ENCODE assay signal across 9 cellular contexts in genomic region chr19:2546128-2547032, GRCh38.
DNase-seq lines count a peak whose midpoint lies in the region; ATAC-seq and TF ChIP-seq lines count a peak whose summit lies in the region.
"Had no signal": no experiment of that assay in that cellular context is flagged by ENCODE, and none has a peak within 500 bp of the region (broad histone marks: within the 10 kb centered on the region; RNA-seq: fewer than 3 reads in every experiment).

No MANE protein-coding gene starts in this region.

- DNase-seq in NOMO-1 (lab: John Stamatoyannopoulos, UW; ENCODE audit: unreplicated experiment in 2 of 2) (peak; percentile 86 to 89), dermis microvascular lymphatic vessel endothelial cell (ENCODE audit: low read depth in 2 of 2) (peak; percentile 89 to 92), memory B cell (ENCODE audit: low spot score in 2 of 2) (no peak), testis (peak; percentile 56), T-helper 17 cell (no peak), activated T-cell treated with anti-CD3 and anti-CD28 coated beads for 4 hours (no peak), foreskin fibroblast (no peak)
- DNase-seq: activated CD8-positive, alpha-beta T cell treated with anti-CD3 and anti-CD28 coated beads, Interleukin-2, amount 10 ng/mL, durations not matched to agents 7 days and 5 days had no signal

- H3K27me3 Mint-ChIP-seq in memory B cell (no peaks in the 10 kb centered on the region), T-helper 17 cell (no peaks in the 10 kb centered on the region)

- TF ChIP-seq POLR2A in testis (IDR thresholded peaks at IDR 0.05): no peak

- peak overlapping the region; percentile 32 to 52 for H3K27ac ChIP-seq in testis

- peaks cover 10% of the 10 kb centered on the region for H3K36me3 Mint-ChIP-seq in memory B cell
- no peaks in the 10 kb centered on the region for H3K36me3 Mint-ChIP-seq in T-helper 17 cell (ENCODE audit: low read depth)

- no peaks in the 10 kb centered on the region for H3K27me3 ChIP-seq in testis

- peak overlapping the region; percentile 14 for H3K4me3 Mint-ChIP-seq in memory B cell
- no peak overlapping the region for H3K4me3 Mint-ChIP-seq in T-helper 17 cell
- H3K4me3 Mint-ChIP-seq: activated CD8-positive, alpha-beta T cell treated with anti-CD3 and anti-CD28 coated beads, Interleukin-2, amount 10 ng/mL, durations not matched to agents 7 days and 5 days had no signal

- H3K4me1 ChIP-seq in testis: peaks cover 48% of the 10 kb centered on the region

- ATAC-seq in memory B cell (ENCODE audit: low read depth) (no peak), GM18873 (IDR thresholded peaks at IDR 0.05; ENCODE audit: low FRiP score, unreplicated experiment) (no peak), T-helper 17 cell (no peak)
- ATAC-seq: activated CD8-positive, alpha-beta T cell treated with anti-CD3 and anti-CD28 coated beads, Interleukin-2, amount 10 ng/mL, durations not matched to agents 7 days and 5 days had no signal

- H3K4me3 ChIP-seq in testis: no peak overlapping the region
- H3K4me3 ChIP-seq in foreskin fibroblast (ENCODE audit: low read depth in 1 of 2, low read length in 2 of 2): no peak overlapping the region

- peaks cover 15% of the 10 kb centered on the region for H3K4me1 Mint-ChIP-seq in memory B cell
- peaks cover 12% of the 10 kb centered on the region for H3K4me1 Mint-ChIP-seq in T-helper 17 cell

- H3K27ac Mint-ChIP-seq in memory B cell: no peak overlapping the region
- no peak overlapping the region for H3K27ac Mint-ChIP-seq in T-helper 17 cell

- TF ChIP-seq CTCF in testis (IDR thresholded peaks at IDR 0.05): no peak
- no peak for TF ChIP-seq CTCF in foreskin fibroblast (IDR thresholded peaks at IDR 0.05; ENCODE audit: low read depth, low read length)

- no peaks in the 10 kb centered on the region for H3K36me3 ChIP-seq in testis (ENCODE audit: low read depth, missing control alignments)

- no peaks in the 10 kb centered on the region for H3K9me3 Mint-ChIP-seq in memory B cell

- intact Hi-C loops in testis (cut with DNase I; ENCODE audit: low total_unique reads): no loop called here

- 68 to 72% methylated on average over 33 to 50 of the region's 50 CpGs for WGBS in testis, 2 donors

- H3K9me3 ChIP-seq in testis (no peaks in the 10 kb centered on the region), T-helper 17 cell (ENCODE audit: control insufficient read depth, low read length, poor library complexity, severe bottlenecking) (no peaks in the 10 kb centered on the region)

Comparison
In these comparisons a context has a peak if more than half of its experiments do, and no peak if none do; other contexts are left out.
1. DNase-seq: peak in NOMO-1 (2 of 2), dermis microvascular lymphatic vessel endothelial cell (2 of 2) and testis (single experiment); none in memory B cell (0 of 2), T-helper 17 cell (0 of 3), activated T-cell treated with anti-CD3 and anti-CD28 coated beads for 4 hours (single experiment) and foreskin fibroblast (0 of 2).